13 cellular contexts compared by ENCODE assay signal in the genomic region with DNA sequence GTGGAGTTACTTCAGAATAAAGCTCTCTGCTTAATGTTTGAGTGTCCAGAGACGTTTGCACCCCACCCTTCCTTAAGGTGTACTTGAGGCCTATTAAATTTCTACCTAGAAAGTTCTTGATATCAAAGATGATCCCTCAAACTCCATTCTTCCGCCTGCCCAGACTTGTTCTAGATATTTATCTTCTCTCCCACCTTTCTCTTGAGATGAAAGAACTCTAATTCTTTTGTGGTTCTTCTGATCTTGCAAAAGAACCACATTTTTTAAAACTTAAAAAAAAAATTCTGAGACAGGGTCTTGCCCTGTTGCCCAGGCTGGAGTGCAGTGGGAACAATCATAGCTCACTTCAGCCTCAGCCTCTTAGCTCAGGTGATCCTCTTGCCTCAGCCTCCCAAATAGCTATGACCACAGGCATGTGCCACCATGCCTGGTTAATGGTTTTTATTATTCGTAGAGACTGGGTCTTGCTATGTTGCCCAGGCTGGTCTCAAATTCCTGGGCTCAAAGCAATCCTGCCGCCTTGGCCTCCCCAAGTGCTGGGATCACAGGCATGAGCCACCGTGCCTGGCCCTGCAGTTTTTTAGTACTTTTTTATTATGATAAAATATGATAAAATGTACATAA.
"Had no signal": no experiment of that assay in that cellular context is flagged by ENCODE, and none has a peak within 500 bp of the region (broad histone marks: within the 10 kb centered on the region; RNA-seq: fewer than 3 reads in every experiment).

No MANE protein-coding gene starts in this region.

- H3K4me3 ChIP-seq: sigmoid colon, transverse colon had no signal

- H3K27ac ChIP-seq: sigmoid colon, transverse colon had no signal

- DNase-seq: activated CD4-positive, alpha-beta T cell treated with anti-CD3 and anti-CD28 coated beads, Interleukin-2, amount 50 U/mL, for 1 hour; amniotic stem cell; cerebellar nuclear complex; foreskin fibroblast; left colon; nephron progenitor cell; sigmoid colon; stimulated activated CD4-positive, alpha-beta T cell treated with anti-CD3 and anti-CD28 coated beads, Interleukin-2, amount 100 ng/mL, for 24 hours; stimulated activated naive CD4-positive, alpha-beta T cell; substantia nigra; transverse colon had no signal

- H3K36me3 ChIP-seq: sigmoid colon, transverse colon had no signal

- H3K4me3 Mint-ChIP-seq: nephron progenitor cell had no signal

- H3K9me3 Mint-ChIP-seq: activated naive CD4-positive, alpha-beta T cell treated with anti-CD3 and anti-CD28 coated beads, Interleukin-2, amount 50 U/mL, for 72 hours; nephron progenitor cell had no signal

- H3K36me3 Mint-ChIP-seq: activated naive CD4-positive, alpha-beta T cell treated with anti-CD3 and anti-CD28 coated beads, Interleukin-2, amount 50 U/mL, for 72 hours had no signal

- H3K27ac Mint-ChIP-seq: activated naive CD4-positive, alpha-beta T cell treated with anti-CD3 and anti-CD28 coated beads, Interleukin-2, amount 50 U/mL, for 72 hours; nephron progenitor cell had no signal

- H3K9me3 ChIP-seq: sigmoid colon, transverse colon had no signal

- ATAC-seq: activated naive CD4-positive, alpha-beta T cell treated with anti-CD3 and anti-CD28 coated beads, Interleukin-2, amount 50 U/mL, for 72 hours; esophagus mucosa; left colon had no signal

- H3K27me3 ChIP-seq: sigmoid colon, transverse colon had no signal
